8 cellular contexts compared by ENCODE assay signal in genomic region chr4:133154725-133155124, GRCh38. TPM values are rescaled to one million over a fixed set of nuclear protein-coding genes. Genes with fewer than 3 reads are reported as not detected.
DNase-seq lines count a peak whose midpoint lies in the region; ATAC-seq, FAIRE-seq and TF ChIP-seq lines count a peak whose summit lies in the region.

No MANE protein-coding gene starts in this region.

- CTCF ChIA-PET in activated CD4-positive, alpha-beta T cell treated with anti-CD3 and anti-CD28 coated beads, Interleukin-2, amount 10 ng/mL, durations not matched to agents 7 days and 5 days (lab: Charles Lee): interaction anchor here (1.2 kb wide), 1 partner anchor 12 kb away, joined by 3 read pairs; no protein-coding TSS in a partner anchor

- POLR2A ChIA-PET in activated CD4-positive, alpha-beta T cell treated with anti-CD3 and anti-CD28 coated beads, Interleukin-2, amount 10 ng/mL, durations not matched to agents 7 days and 5 days (lab: Charles Lee): no interaction called here

- H3K27me3 Mint-ChIP-seq in activated CD4-positive, alpha-beta T cell treated with anti-CD3 and anti-CD28 coated beads, Interleukin-2, amount 10 ng/mL, durations not matched to agents 7 days and 5 days: peaks cover 45% of the 10 kb centered on the region

- H3K4me1 Mint-ChIP-seq in activated CD4-positive, alpha-beta T cell treated with anti-CD3 and anti-CD28 coated beads, Interleukin-2, amount 10 ng/mL, durations not matched to agents 7 days and 5 days: peaks cover 2% of the 10 kb centered on the region

- no peak for FAIRE-seq in GM12892 (lab: Jason Lieb, UNC)

- peaks cover 23% of the 10 kb centered on the region for H3K27me3 ChIP-seq in WERI-Rb-1 (ENCODE audit: insufficient read depth, low read depth, severe bottlenecking)

- no peaks in the 10 kb centered on the region for H3K9me3 ChIP-seq in WERI-Rb-1 (ENCODE audit: severe bottlenecking)

- no peak for TF ChIP-seq POLR2A in GM12892 (IDR thresholded peaks at IDR 0.05; ENCODE audit: low read depth, low read length)

- H3K9me3 Mint-ChIP-seq in activated CD4-positive, alpha-beta T cell treated with anti-CD3 and anti-CD28 coated beads, Interleukin-2, amount 10 ng/mL, durations not matched to agents 7 days and 5 days: no peaks in the 10 kb centered on the region

- no peak overlapping the region for H3K27ac ChIP-seq in C4-2B
- no peak overlapping the region for H3K27ac ChIP-seq in WERI-Rb-1

- no peaks in the 10 kb centered on the region for H3K36me3 Mint-ChIP-seq in activated CD4-positive, alpha-beta T cell treated with anti-CD3 and anti-CD28 coated beads, Interleukin-2, amount 10 ng/mL, durations not matched to agents 7 days and 5 days (ENCODE audit: low read depth)

- no peak overlapping the region for H3K27ac Mint-ChIP-seq in activated CD4-positive, alpha-beta T cell treated with anti-CD3 and anti-CD28 coated beads, Interleukin-2, amount 10 ng/mL, durations not matched to agents 7 days and 5 days

- DNase-seq in WERI-Rb-1 (peak; percentile 44), left kidney (ENCODE audit: low read depth, low spot score) (peak; percentile 65), activated gamma-delta T cell treated with Interleukin-2 at 50 U/mL for 16 hours (no peak), GM12892 (ENCODE audit: insufficient read length) (no peak)
- DNase-seq in activated CD4-positive, alpha-beta T cell treated with anti-CD3 and anti-CD28 coated beads, Interleukin-2, amount 10 ng/mL, durations not matched to agents 7 days and 5 days: no peak

- no peak overlapping the region for H3K4me3 Mint-ChIP-seq in activated CD4-positive, alpha-beta T cell treated with anti-CD3 and anti-CD28 coated beads, Interleukin-2, amount 10 ng/mL, durations not matched to agents 7 days and 5 days

- H3K36me3 ChIP-seq in WERI-Rb-1: no peaks in the 10 kb centered on the region

- H3K4me3 ChIP-seq in WERI-Rb-1 (ENCODE audit: low read depth, low read length): no peak overlapping the region

- ATAC-seq in HG03432 (IDR thresholded peaks at IDR 0.05; ENCODE audit: unreplicated experiment) (peak; percentile 47), GM21717 (IDR thresholded peaks at IDR 0.05; ENCODE audit: unreplicated experiment) (no peak)

- TF ChIP-seq CTCF in C4-2B (conservative IDR thresholded peaks at IDR 0.05): peak; percentile 76
- TF ChIP-seq CTCF in WERI-Rb-1 (IDR thresholded peaks at IDR 0.05; ENCODE audit: low read depth, low read length): peak; percentile 70

RNA-seq across cellular contexts. Expression of gene PCDH10, which starts 5.6 kb away (rescaled TPM):
- polyA plus RNA-seq in GM12892 (2012; ENCODE audit: missing spikeins): not detected
- total RNA-seq in activated CD4-positive, alpha-beta T cell treated with anti-CD3 and anti-CD28 coated beads, Interleukin-2, amount 10 ng/mL, durations not matched to agents 7 days and 5 days: not detected

Comparison
In these comparisons a context has a peak if more than half of its experiments do, and no peak if none do; other contexts are left out.
1. DNase-seq: peak in WERI-Rb-1 (single experiment) and left kidney (single experiment); none in activated gamma-delta T cell treated with Interleukin-2 at 50 U/mL for 16 hours (single experiment), GM12892 (single experiment) and activated CD4-positive, alpha-beta T cell treated with anti-CD3 and anti-CD28 coated beads, Interleukin-2, amount 10 ng/mL, durations not matched to agents 7 days and 5 days (single experiment).